In genomic region chrX:101080326-101080725, GRCh38 we compare ENCODE assay signal across 1 cellular context.
TF ChIP-seq lines count a peak whose summit lies in the region.

No MANE protein-coding gene starts in this region.

TF ChIP-seq in WTC11, 78 proteins besides CTCF, POLR2A, EP300 and RAD21 (continued from another document):
- TF ChIP-seq FOXP4 (CRISPR knock-in tag; IDR thresholded peaks at IDR 0.05) (no peak), CREB1 (CRISPR knock-in tag; IDR thresholded peaks at IDR 0.05) (no peak), CREM (CRISPR knock-in tag; IDR thresholded peaks at IDR 0.05) (no peak), ATF3 (CRISPR knock-in tag; conservative IDR thresholded peaks at IDR 0.05) (no peak), ZNF416 (CRISPR knock-in tag; IDR thresholded peaks at IDR 0.05) (no peak), NR2C2 (CRISPR knock-in tag; IDR thresholded peaks at IDR 0.05) (no peak), MXD4 (CRISPR knock-in tag; IDR thresholded peaks at IDR 0.05; ENCODE audit: borderline replicate concordance) (no peak), ZNF425 (CRISPR knock-in tag; conservative IDR thresholded peaks at IDR 0.05) (no peak), ZBTB21 (CRISPR knock-in tag; IDR thresholded peaks at IDR 0.05; ENCODE audit: borderline replicate concordance) (no peak), OVOL2 (CRISPR knock-in tag; IDR thresholded peaks at IDR 0.05; ENCODE audit: borderline replicate concordance) (no peak), ELF4 (CRISPR knock-in tag; IDR thresholded peaks at IDR 0.05; ENCODE audit: low read depth) (no peak), TEAD4 (CRISPR knock-in tag; IDR thresholded peaks at IDR 0.05) (no peak), ZMAT4 (CRISPR knock-in tag; IDR thresholded peaks at IDR 0.05) (no peak)
TF ChIP-seq in WTC11: peak in this region for 0.
